In the genomic region with DNA sequence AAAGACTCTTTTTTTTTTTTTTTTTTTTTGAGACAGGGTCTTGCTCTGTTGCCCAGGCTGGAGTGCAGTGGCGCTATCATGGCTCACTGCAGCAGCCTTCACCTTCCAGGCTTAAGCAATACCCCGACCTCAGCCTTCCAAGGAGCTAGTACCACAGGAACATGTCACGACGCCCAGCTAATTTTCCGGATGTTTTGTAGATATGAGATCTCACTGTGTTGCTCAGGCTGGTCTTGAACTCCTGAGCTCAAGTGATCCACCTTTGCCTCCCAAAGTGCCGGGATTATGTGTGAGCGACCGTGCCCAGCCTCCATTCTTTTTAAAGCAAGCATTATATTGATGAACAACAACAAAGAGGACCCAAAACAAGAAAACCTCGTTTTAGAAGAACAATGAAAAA, we compare ENCODE assay signal across 32 cellular contexts.
DNase-seq lines count a peak whose midpoint lies in the region; ATAC-seq, FAIRE-seq and TF ChIP-seq lines count a peak whose summit lies in the region.
"Had no signal": no experiment of that assay in that cellular context is flagged by ENCODE, and none has a peak within 500 bp of the region (broad histone marks: within the 10 kb centered on the region; RNA-seq: fewer than 3 reads in every experiment).

No MANE protein-coding gene starts in this region.

- DNase-seq in esophagus muscularis mucosa (ENCODE audit: extremely low spot score) (peak; percentile 55), osteocyte (ENCODE audit: extremely low spot score, unreplicated experiment) (peak; percentile 46), pancreas (no peak), small intestine (no peak)
- DNase-seq: 8988T; ACHN; AML-193; BE2C; C1 segment of cervical spinal cord; Caco-2; Calu3; CD4-positive, alpha-beta memory T cell; CD4-positive, alpha-beta T cell; CD4-positive, CD25-positive, alpha-beta regulatory T cell; CD8-positive, alpha-beta memory T cell; CD8-positive, alpha-beta T cell; COR-L47; DMS 273 treated with DMSO at 0.1 percent for 48 hours; DMS153; DMS53; DMS79; DMS79 treated with DMSO at 0.1 percent for 48 hours; DND-41; EL had no signal

- no peaks in the 10 kb centered on the region for H3K9me3 Mint-ChIP-seq in osteocyte (ENCODE audit: unreplicated experiment)
- H3K9me3 Mint-ChIP-seq: CD4-positive, alpha-beta T cell had no signal

- no peak for FAIRE-seq in pancreas (lab: Jason Lieb, UNC)
- FAIRE-seq in small intestine (lab: Jason Lieb, UNC) = no peak
- FAIRE-seq: A549, D721Med had no signal

- H3K4me3 Mint-ChIP-seq in osteocyte (ENCODE audit: unreplicated experiment) = no peak overlapping the region
- H3K4me3 Mint-ChIP-seq: B cell; CD14-positive monocyte; CD4-positive, alpha-beta T cell; CD4-positive, CD25-positive, alpha-beta regulatory T cell; CD8-positive, alpha-beta memory T cell; CD8-positive, alpha-beta T cell had no signal

- H3K27me3 ChIP-seq in esophagus muscularis mucosa = no peaks in the 10 kb centered on the region
- no peaks in the 10 kb centered on the region for H3K27me3 ChIP-seq in pancreas
- H3K27me3 ChIP-seq in small intestine (ENCODE audit: control insufficient read depth in 2 of 2, insufficient read depth in 2 of 2, low read length in 2 of 2) = no peaks in the 10 kb centered on the region
- H3K27me3 ChIP-seq: BLaER1; BLaER1 treated with 17β-estradiol and CSF1 and Interleukin-3, amounts not matched to agents 10 nM and 100 nM had no signal

- H3K4me1 ChIP-seq in esophagus muscularis mucosa (peaks cover 0 to 5% (median 0%) of the 10 kb centered on the region in 4 donors), pancreas (no peaks in the 10 kb centered on the region), small intestine (ENCODE audit: control insufficient read depth in 2 of 2, insufficient read depth in 1 of 2, low read depth in 1 of 2, low read length in 1 of 2) (no peaks in the 10 kb centered on the region)
- H3K4me1 ChIP-seq: A549, BE2C, Caco-2 had no signal

- ATAC-seq in pancreas = no peak
- ATAC-seq: A549; CD8-positive, alpha-beta T cell had no signal

- H3K4me1 Mint-ChIP-seq in osteocyte (ENCODE audit: unreplicated experiment) = no peaks in the 10 kb centered on the region

- H3K27ac ChIP-seq in esophagus muscularis mucosa (replicated peaks in 1 of 4) = no peak overlapping the region
- no peak overlapping the region for H3K27ac ChIP-seq in pancreas
- H3K27ac ChIP-seq in small intestine (ENCODE audit: low read depth in 1 of 2, low read length in 1 of 2) = no peak overlapping the region
- H3K27ac ChIP-seq: 22Rv1; A549; BLaER1; BLaER1 treated with 17β-estradiol and CSF1 and Interleukin-3, amounts not matched to agents 10 nM and 100 nM; C4-2B had no signal

- no peaks in the 10 kb centered on the region for H3K36me3 Mint-ChIP-seq in osteocyte (ENCODE audit: unreplicated experiment)
- H3K36me3 Mint-ChIP-seq: CD8-positive, alpha-beta T cell had no signal

- H3K36me3 ChIP-seq in esophagus muscularis mucosa (no peaks in the 10 kb centered on the region), pancreas (no peaks in the 10 kb centered on the region), small intestine (ENCODE audit: control insufficient read depth in 2 of 2, insufficient read depth in 2 of 2, low read length in 2 of 2) (no peaks in the 10 kb centered on the region)
- H3K36me3 ChIP-seq: BE2C; BLaER1; BLaER1 treated with 17β-estradiol and CSF1 and Interleukin-3, amounts not matched to agents 10 nM and 100 nM had no signal

- TF ChIP-seq EP300 in esophagus muscularis mucosa (IDR thresholded peaks at IDR 0.05) = no peak

- no peak overlapping the region for H3K4me3 ChIP-seq in esophagus muscularis mucosa
- H3K4me3 ChIP-seq in pancreas = no peak overlapping the region
- H3K4me3 ChIP-seq in small intestine (ENCODE audit: low read depth in 1 of 2, low read length in 2 of 2) = no peak overlapping the region
- H3K4me3 ChIP-seq: A549; BLaER1; BLaER1 treated with 17β-estradiol and CSF1 and Interleukin-3, amounts not matched to agents 10 nM and 100 nM had no signal

- WGBS in esophagus muscularis mucosa = 92% methylated on average over 9 of the region's 9 CpGs
- WGBS in pancreas, 2 donors = 89 to 95% methylated on average over 9 of the region's 9 CpGs
- WGBS in small intestine, 3 donors = 92 to 95% (median 93%) methylated on average over 9 of the region's 9 CpGs

- intact Hi-C loops in esophagus muscularis mucosa (cut with DNase I) = no loop called here
- intact Hi-C loops in pancreas (cut with DNase I) = no loop called here

- no peak for TF ChIP-seq CTCF in esophagus muscularis mucosa (IDR thresholded peaks at IDR 0.05)
- TF ChIP-seq CTCF in osteocyte (IDR thresholded peaks at IDR 0.05) = no peak
- TF ChIP-seq CTCF in pancreas (IDR thresholded peaks at IDR 0.05) = no peak

- H3K27me3 Mint-ChIP-seq in osteocyte (ENCODE audit: unreplicated experiment) = peaks cover 11% of the 10 kb centered on the region
- H3K27me3 Mint-ChIP-seq: CD4-positive, alpha-beta T cell had no signal

- H3K9me3 ChIP-seq in esophagus muscularis mucosa (no peaks in the 10 kb centered on the region), pancreas (no peaks in the 10 kb centered on the region), small intestine (ENCODE audit: control insufficient read depth, low read depth) (no peaks in the 10 kb centered on the region)
- H3K9me3 ChIP-seq: BE2C, BLaER1 had no signal

- no peak overlapping the region for H3K27ac Mint-ChIP-seq in osteocyte (ENCODE audit: unreplicated experiment)
- H3K27ac Mint-ChIP-seq: B cell; CD4-positive, alpha-beta memory T cell; CD4-positive, alpha-beta T cell; CD4-positive, CD25-positive, alpha-beta regulatory T cell; CD8-positive, alpha-beta T cell had no signal

- TF ChIP-seq POLR2A in esophagus muscularis mucosa (IDR thresholded peaks at IDR 0.05; ENCODE audit: low read depth) = no peak

Comparison
In these comparisons a context has a peak if more than half of its experiments do, and no peak if none do; other contexts are left out.
1. DNase-seq: peak in esophagus muscularis mucosa (single experiment) and osteocyte (single experiment); none in pancreas (0 of 6) and small intestine (single experiment).